In the genomic region with DNA sequence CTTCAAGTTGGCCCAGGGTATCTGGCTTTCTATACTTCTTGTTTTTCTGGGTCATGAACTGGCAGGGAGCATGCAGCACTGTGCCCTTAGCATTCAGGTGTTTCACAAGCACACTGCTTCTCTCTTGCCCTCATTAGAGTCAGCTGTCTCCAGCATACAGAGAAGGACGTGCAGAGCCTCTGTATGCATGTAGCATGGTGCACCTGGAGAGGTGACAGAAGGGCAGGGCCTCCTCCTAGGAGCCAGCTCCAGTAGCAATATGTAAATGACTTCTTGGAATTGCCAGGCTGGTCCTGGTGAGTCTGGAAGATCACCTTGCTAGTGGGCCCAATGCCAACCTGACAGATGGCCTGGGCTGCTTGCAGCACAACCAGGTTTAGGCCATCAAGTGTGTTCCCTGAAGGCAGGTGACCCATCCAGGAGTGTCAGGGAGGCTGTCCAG, we compare ENCODE assay signal across 8 cellular contexts. TPM values are rescaled to one million over a fixed set of nuclear protein-coding genes. Genes with fewer than 3 reads are reported as not detected.
DNase-seq lines count a peak whose midpoint lies in the region; TF ChIP-seq lines count a peak whose summit lies in the region.

No MANE protein-coding gene starts in this region.

- peaks cover 40% of the 10 kb centered on the region for H3K4me1 Mint-ChIP-seq in activated naive CD8-positive, alpha-beta T cell treated with anti-CD3 and anti-CD28 coated beads for 36 hours
- H3K4me1 Mint-ChIP-seq in neural crest cell, result peaks cover 24% of the 10 kb centered on the region

- no peaks in the 10 kb centered on the region for H3K36me3 Mint-ChIP-seq in activated naive CD8-positive, alpha-beta T cell treated with anti-CD3 and anti-CD28 coated beads for 36 hours
- no peaks in the 10 kb centered on the region for H3K36me3 Mint-ChIP-seq in neural crest cell (ENCODE audit: low read depth)

- peak; percentile 24 for DNase-seq in GDM1 (lab: John Stamatoyannopoulos, UW)
- DNase-seq in NCI-H1436 (lab: John Stamatoyannopoulos, UW), result peak; percentile 65
- DNase-seq in activated naive CD8-positive, alpha-beta T cell treated with anti-CD3 and anti-CD28 coated beads for 36 hours, result no peak
- DNase-seq in neural crest cell (ENCODE audit: low read depth, low spot score), result no peak
- DNase-seq in LoVo (ENCODE audit: low spot score), result no peak
- DNase-seq in posterior vena cava (ENCODE audit: low spot score), result no peak
- no peak for DNase-seq in HCEC 1CT
- no peak for DNase-seq in activated CD4-positive, alpha-beta T cell treated with anti-CD3 and anti-CD28 coated beads for 1 hour

- H3K27ac Mint-ChIP-seq in activated naive CD8-positive, alpha-beta T cell treated with anti-CD3 and anti-CD28 coated beads for 36 hours, result peak overlapping the region; percentile 68
- H3K27ac Mint-ChIP-seq in neural crest cell (ENCODE audit: unreplicated experiment), result peak overlapping the region; percentile 35

- peaks cover 26% of the 10 kb centered on the region for H3K27me3 Mint-ChIP-seq in activated naive CD8-positive, alpha-beta T cell treated with anti-CD3 and anti-CD28 coated beads for 36 hours
- H3K27me3 Mint-ChIP-seq in neural crest cell (ENCODE audit: low read depth), result no peaks in the 10 kb centered on the region

- H3K4me3 Mint-ChIP-seq in activated naive CD8-positive, alpha-beta T cell treated with anti-CD3 and anti-CD28 coated beads for 36 hours, result no peak overlapping the region
- H3K4me3 Mint-ChIP-seq in neural crest cell, result no peak overlapping the region

- intact Hi-C loops in posterior vena cava (cut with DNase I), result no loop called here

- no peak for TF ChIP-seq CTCF in neural crest cell (conservative IDR thresholded peaks at IDR 0.05)

- no peaks in the 10 kb centered on the region for H3K9me3 Mint-ChIP-seq in activated naive CD8-positive, alpha-beta T cell treated with anti-CD3 and anti-CD28 coated beads for 36 hours
- no peaks in the 10 kb centered on the region for H3K9me3 Mint-ChIP-seq in neural crest cell

RNA-seq across cellular contexts. Expression of gene ATP2C1, which starts 44.8 kb away (rescaled TPM):
- total RNA-seq in activated naive CD8-positive, alpha-beta T cell treated with anti-CD3 and anti-CD28 coated beads for 36 hours, result 10 to 100 TPM; 48.8 to 53.2 TPM
- total RNA-seq in neural crest cell (66.8 and 73.8 TPM in 2 replicates), posterior vena cava (10 to 100 TPM; 46.5 to 47.1 TPM)

Comparison
In these comparisons a context has a peak if more than half of its experiments do, and no peak if none do; other contexts are left out.
1. DNase-seq: peak in GDM1 (single experiment) and NCI-H1436 (single experiment); none in activated naive CD8-positive, alpha-beta T cell treated with anti-CD3 and anti-CD28 coated beads for 36 hours (single experiment), neural crest cell (single experiment), LoVo (single experiment), posterior vena cava (single experiment), HCEC 1CT (single experiment) and activated CD4-positive, alpha-beta T cell treated with anti-CD3 and anti-CD28 coated beads for 1 hour (single experiment).